11 cellular contexts compared by ENCODE assay signal in the genomic region with DNA sequence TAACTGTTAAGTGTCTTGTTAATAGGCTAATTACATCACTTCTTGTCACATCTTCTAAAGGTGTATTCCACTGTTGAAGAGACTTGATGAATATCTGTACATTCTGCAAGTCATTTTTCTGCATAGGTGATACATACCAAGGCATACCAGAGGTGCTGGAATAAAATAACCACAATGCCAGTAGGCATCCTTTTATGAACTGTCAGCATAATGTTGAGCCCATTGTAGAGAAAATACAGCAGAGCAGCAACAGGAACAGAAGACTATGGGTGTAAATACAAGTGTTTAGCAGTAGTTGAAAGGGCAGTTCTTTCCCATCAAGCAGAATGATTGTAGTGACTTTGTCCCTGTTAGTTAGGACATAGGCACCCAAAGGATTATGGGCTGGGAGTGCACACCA.
"Had no signal": no experiment of that assay in that cellular context is flagged by ENCODE, and none has a peak within 500 bp of the region (broad histone marks: within the 10 kb centered on the region; RNA-seq: fewer than 3 reads in every experiment).

No MANE protein-coding gene starts in this region.

- ATAC-seq: GM23338, HCT116 had no signal

- H3K9ac ChIP-seq: GM23248 had no signal

- H3K9me3 Mint-ChIP-seq: GM23338, H9, HFFc6 had no signal

- FAIRE-seq: H1, H54 had no signal

- H3K4me1 ChIP-seq: HAP-1 had no signal

- H3K27ac ChIP-seq: GM23248 had no signal

- H3K27ac Mint-ChIP-seq: GM23338, H9, HFFc6 had no signal

- H3K4me3 Mint-ChIP-seq: GM23338, H9, HFFc6 had no signal

- H3K4me2 ChIP-seq: GM23338 had no signal

- H3K4me3 ChIP-seq: GM23248, GM23338, HAP-1 had no signal

- H3K9me3 ChIP-seq: HAP-1 had no signal

- H3K4me1 Mint-ChIP-seq: GM23338 had no signal

- H2AFZ ChIP-seq: GM23248, GM23338 had no signal

- H3K36me3 ChIP-seq: HAP-1 had no signal

- DNase-seq: GM23248, GOT3, H7, H9, HCEC 1CT, HFFc6 had no signal
